8 cellular contexts compared by ENCODE assay signal in genomic region chr1:84078824-84079167, GRCh38.
DNase-seq lines count a peak whose midpoint lies in the region; ATAC-seq and TF ChIP-seq lines count a peak whose summit lies in the region.

No MANE protein-coding gene starts in this region.

- H3K9me3 ChIP-seq in testis: no peaks in the 10 kb centered on the region

- TF ChIP-seq POLR2A in testis (IDR thresholded peaks at IDR 0.05): no peak

- peak overlapping the region; percentile 42 for H3K27ac Mint-ChIP-seq in activated CD4-positive, alpha-beta T cell treated with anti-CD3 and anti-CD28 coated beads for 36 hours
- H3K27ac Mint-ChIP-seq in activated naive CD8-positive, alpha-beta T cell: peak overlapping the region; percentile 25

- H3K4me1 ChIP-seq in testis: peaks cover 4% of the 10 kb centered on the region

- H3K27me3 Mint-ChIP-seq in activated CD4-positive, alpha-beta T cell treated with anti-CD3 and anti-CD28 coated beads for 36 hours: peaks cover 3% of the 10 kb centered on the region
- H3K27me3 Mint-ChIP-seq in activated naive CD8-positive, alpha-beta T cell: no peaks in the 10 kb centered on the region

- H3K27ac ChIP-seq in layer of hippocampus (ENCODE audit: low read depth, low read length): peak overlapping the region; percentile 94
- peak overlapping the region; percentile 92 to 97 for H3K27ac ChIP-seq in testis

- H3K4me1 Mint-ChIP-seq in activated CD4-positive, alpha-beta T cell treated with anti-CD3 and anti-CD28 coated beads for 36 hours: peaks cover 6% of the 10 kb centered on the region
- H3K4me1 Mint-ChIP-seq in activated naive CD8-positive, alpha-beta T cell (ENCODE audit: low read depth): peaks cover 21% of the 10 kb centered on the region

- H3K4me3 Mint-ChIP-seq in activated CD4-positive, alpha-beta T cell treated with anti-CD3 and anti-CD28 coated beads for 36 hours: peak overlapping the region; percentile 79
- peak overlapping the region; percentile 87 for H3K4me3 Mint-ChIP-seq in activated naive CD8-positive, alpha-beta T cell

- H3K36me3 ChIP-seq in testis (ENCODE audit: low read depth, missing control alignments): no peaks in the 10 kb centered on the region

- no peak for TF ChIP-seq CTCF in testis (IDR thresholded peaks at IDR 0.05)

- H3K36me3 Mint-ChIP-seq in activated CD4-positive, alpha-beta T cell treated with anti-CD3 and anti-CD28 coated beads for 36 hours (ENCODE audit: low read depth): no peaks in the 10 kb centered on the region
- no peaks in the 10 kb centered on the region for H3K36me3 Mint-ChIP-seq in activated naive CD8-positive, alpha-beta T cell

- H3K9me3 Mint-ChIP-seq in activated CD4-positive, alpha-beta T cell treated with anti-CD3 and anti-CD28 coated beads for 36 hours (ENCODE audit: low read depth): no peaks in the 10 kb centered on the region
- no peaks in the 10 kb centered on the region for H3K9me3 Mint-ChIP-seq in activated naive CD8-positive, alpha-beta T cell (ENCODE audit: low read depth)

- intact Hi-C loops in activated CD4-positive, alpha-beta T cell treated with anti-CD3 and anti-CD28 coated beads for 36 hours (cut with DNase I, micrococcal nuclease): loop anchor here (1.0 to 10.0 kb wide), 8 partner anchors 71 to 1126 kb away; partner anchors contain the start of genes CTBS (in 1 of the 2), SSX2IP (in 1 of the 2), SYDE2 (in 1 of the 2) and TTLL7 (in 1 of the 2)
- intact Hi-C loops in testis (cut with DNase I; ENCODE audit: low total_unique reads): no loop called here

- CTCF ChIA-PET in activated CD4-positive, alpha-beta T cell treated with anti-CD3 and anti-CD28 coated beads for 36 hours (lab: Charles Lee): interaction anchor here (1.5 kb wide), 1 partner anchor 675 kb away, joined by 3 read pairs; no protein-coding TSS in a partner anchor

- WGBS in testis, 2 donors: 18 to 21% methylated on average over 6 of the region's 6 CpGs

- H3K27me3 ChIP-seq in layer of hippocampus (ENCODE audit: control insufficient read depth, insufficient read depth, low read length): no peaks in the 10 kb centered on the region
- no peaks in the 10 kb centered on the region for H3K27me3 ChIP-seq in testis

- peak overlapping the region; percentile 72 to 91 for H3K4me3 ChIP-seq in testis

- DNase-seq in activated CD4-positive, alpha-beta T cell treated with anti-CD3 and anti-CD28 coated beads for 36 hours: no peak
- DNase-seq in activated CD4-positive, alpha-beta T cell treated with anti-CD3 and anti-CD28 coated beads, Interleukin-2, amount 50 U/mL, for 4 hours: no peak
- DNase-seq in testis (no peak), globus pallidus (ENCODE audit: low spot score) (no peak), AG08396 (ENCODE audit: low spot score) (no peak)

- POLR2A ChIA-PET in activated CD4-positive, alpha-beta T cell treated with anti-CD3 and anti-CD28 coated beads for 36 hours (lab: Charles Lee): no interaction called here

- ATAC-seq in activated CD4-positive, alpha-beta T cell treated with anti-CD3 and anti-CD28 coated beads for 36 hours: no peak
- ATAC-seq in HG03108 (IDR thresholded peaks at IDR 0.05; ENCODE audit: unreplicated experiment): no peak
